8 cellular contexts compared by ENCODE assay signal in the genomic region with DNA sequence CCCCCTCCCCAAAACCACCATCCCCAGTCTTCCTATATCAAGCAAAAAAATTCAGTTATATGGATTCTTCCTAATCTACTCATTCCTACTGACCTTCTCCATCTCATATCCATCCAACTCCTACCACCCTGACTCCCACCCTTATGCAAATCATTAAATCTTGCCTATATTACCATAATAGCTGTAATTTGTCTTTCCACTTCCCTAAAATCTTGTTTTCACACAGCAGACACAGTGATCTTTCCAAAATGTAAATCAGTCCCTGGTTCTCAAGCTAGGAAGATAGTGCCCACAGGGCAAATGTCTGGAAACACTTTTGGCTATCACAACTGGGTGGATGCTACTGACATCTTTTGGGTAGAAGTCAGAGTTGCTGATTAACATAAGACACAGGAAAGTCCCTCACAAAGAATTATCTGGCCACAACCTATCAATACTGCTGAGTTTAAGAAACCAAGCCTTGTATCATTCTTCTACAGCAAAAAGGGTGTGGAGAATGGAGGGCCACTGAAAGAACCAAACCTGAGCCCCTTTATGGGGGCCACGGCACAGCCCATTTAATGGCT. TPM values are rescaled to one million over a fixed set of nuclear protein-coding genes. Genes with fewer than 3 reads are reported as not detected.
DNase-seq lines count a peak whose midpoint lies in the region; ATAC-seq and TF ChIP-seq lines count a peak whose summit lies in the region.

No MANE protein-coding gene starts in this region.

- peaks cover 55% of the 10 kb centered on the region for H3K79me2 ChIP-seq in DND-41 (ENCODE audit: insufficient read depth, low read length)

- no peak for ATAC-seq in DND-41 (ENCODE audit: insufficient read depth, low read depth)
- ATAC-seq in naive thymus-derived CD8-positive, alpha-beta T cell = no peak

- H3K27me3 ChIP-seq in DND-41 (ENCODE audit: insufficient read depth, low read length, poor library complexity) = no peaks in the 10 kb centered on the region

- H3K27me3 Mint-ChIP-seq in IgD-negative memory B cell = no peaks in the 10 kb centered on the region
- H3K27me3 Mint-ChIP-seq in naive thymus-derived CD8-positive, alpha-beta T cell = no peaks in the 10 kb centered on the region

- peak overlapping the region; percentile 98 for H3K27ac ChIP-seq in DND-41 (ENCODE audit: low read length)
- H3K27ac ChIP-seq in RWPE1 = no peak overlapping the region

- H3K4me3 ChIP-seq in DND-41 (ENCODE audit: low read depth in 1 of 2, low read length in 2 of 2) (peak overlapping the region; percentile 84 to 93; a peak in 3 of 4 replicates), cardiac fibroblast (replicated peaks in 1 of 2; ENCODE audit: low read depth in 2 of 2, low read length in 2 of 2) (peak overlapping the region; percentile 81 to 86)

- H3K27ac Mint-ChIP-seq in IgD-negative memory B cell = peak overlapping the region in 2 of 3 donors; percentile 93 to 98
- H3K27ac Mint-ChIP-seq in naive thymus-derived CD8-positive, alpha-beta T cell = peak overlapping the region; percentile 82 to 97 (median 96)

- H3K9me3 Mint-ChIP-seq in IgD-negative memory B cell = no peaks in the 10 kb centered on the region
- no peaks in the 10 kb centered on the region for H3K9me3 Mint-ChIP-seq in naive thymus-derived CD8-positive, alpha-beta T cell

- H4K20me1 ChIP-seq in DND-41 (ENCODE audit: insufficient read depth, low read length) = 0 out of 2 replicates have a peak, but pooled peaks cover 2% of the 10 kb centered on the region

- peaks cover 42% of the 10 kb centered on the region for H3K4me1 ChIP-seq in DND-41 (ENCODE audit: insufficient read depth, low read length)

- DNase-seq in DND-41 (no peak), cardiac fibroblast (ENCODE audit: low read depth in 2 of 2) (no peak), NCI-H1092 treated with DMSO at 0.1 percent for 48 hours (lab: John Stamatoyannopoulos, UW) (no peak), DMS 273 (lab: John Stamatoyannopoulos, UW; ENCODE audit: unreplicated experiment) (no peak), RWPE1 (ENCODE audit: low spot score) (no peak), SW 1271 (lab: John Stamatoyannopoulos, UW) (no peak)
- DNase-seq in naive thymus-derived CD8-positive, alpha-beta T cell = no peak

- peak overlapping the region; percentile 96 for H3K9ac ChIP-seq in DND-41 (ENCODE audit: low read depth, low read length)

- peaks cover 36 to 47% (median 38%) of the 10 kb centered on the region in 3 donors for H3K4me1 Mint-ChIP-seq in IgD-negative memory B cell
- peaks cover 42 to 54% (median 48%) of the 10 kb centered on the region in 4 donors for H3K4me1 Mint-ChIP-seq in naive thymus-derived CD8-positive, alpha-beta T cell

- no peak overlapping the region for H2AFZ ChIP-seq in DND-41 (ENCODE audit: low read depth, low read length)

- H3K36me3 Mint-ChIP-seq in IgD-negative memory B cell = peaks cover 1% of the 10 kb centered on the region
- peaks cover 0 to 28% (median 7%) of the 10 kb centered on the region in 3 donors for H3K36me3 Mint-ChIP-seq in naive thymus-derived CD8-positive, alpha-beta T cell

- H3K9me3 ChIP-seq in DND-41 (ENCODE audit: insufficient read depth, low read length, severe bottlenecking) = no peaks in the 10 kb centered on the region

- TF ChIP-seq CTCF in DND-41 (IDR thresholded peaks at IDR 0.05; ENCODE audit: borderline replicate concordance, extremely low read depth, low read length, poor library complexity, severe bottlenecking) = no peak
- no peak for TF ChIP-seq CTCF in cardiac fibroblast (IDR thresholded peaks at IDR 0.05; ENCODE audit: low read depth, low read length)
- TF ChIP-seq CTCF in RWPE1 (conservative IDR thresholded peaks at IDR 0.05; ENCODE audit: low read depth) = no peak

- CTCF ChIA-PET in RWPE1 (lab: Yijun Ruan, JAX) = no interaction called here

- POLR2A ChIA-PET in naive thymus-derived CD8-positive, alpha-beta T cell (lab: Charles Lee) = interaction anchor here (0.6 to 1.4 kb wide), 2 partner anchors 10 to 115 kb away, joined by 3 to 4 read pairs; no protein-coding TSS in a partner anchor
- POLR2A ChIA-PET in RWPE1 (lab: Yijun Ruan, JAX; ENCODE audit: low non-redundant PET) = interaction anchor here (0.7 kb wide), 1 partner anchor 16 kb away, joined by 5 read pairs; no protein-coding TSS in a partner anchor

- peaks cover 53% of the 10 kb centered on the region for H3K36me3 ChIP-seq in DND-41 (ENCODE audit: insufficient read depth, low read length)

- peak overlapping the region; percentile 92 to 98 (median 96) for H3K4me3 Mint-ChIP-seq in IgD-negative memory B cell
- peak overlapping the region; percentile 83 to 97 (median 92) for H3K4me3 Mint-ChIP-seq in naive thymus-derived CD8-positive, alpha-beta T cell

- H3K4me2 ChIP-seq in DND-41 (ENCODE audit: insufficient read depth, low read length) = peak overlapping the region; percentile 68

RNA-seq across cellular contexts. Expression of a gene that starts 1.4 kb away (rescaled TPM):
- 31.8 TPM for polyA plus RNA-seq in IgD-negative memory B cell
- total RNA-seq in naive thymus-derived CD8-positive, alpha-beta T cell = 10 to 100 TPM; 27.8 to 28.3 TPM
- 10 to 100 TPM; 26.7 to 37.5 (median 37.1) TPM for polyA plus RNA-seq in naive thymus-derived CD8-positive, alpha-beta T cell

RNA-seq across cellular contexts. Expression of a gene that starts 8.4 kb away (rescaled TPM):
- 32.9 TPM for polyA plus RNA-seq in IgD-negative memory B cell
- total RNA-seq in naive thymus-derived CD8-positive, alpha-beta T cell = 10 to 100 TPM; 24.5 to 27.3 TPM
- 10 to 100 TPM; 50.4 to 79.6 (median 71.5) TPM for polyA plus RNA-seq in naive thymus-derived CD8-positive, alpha-beta T cell

RNA-seq across cellular contexts. Expression of a gene that starts 8.6 kb away (rescaled TPM):
- polyA plus RNA-seq in IgD-negative memory B cell = 4.4 TPM
- total RNA-seq in naive thymus-derived CD8-positive, alpha-beta T cell = 10 to 100 TPM; 75.6 to 77.5 TPM
- 1 to 10 TPM; 2.5 to 4.6 (median 3.7) TPM for polyA plus RNA-seq in naive thymus-derived CD8-positive, alpha-beta T cell

RNA-seq across cellular contexts. Expression of a gene that starts 8.8 kb away (rescaled TPM):
- 79.8 TPM for polyA plus RNA-seq in IgD-negative memory B cell
- 10 to 100 TPM; 53.6 to 58.3 TPM for total RNA-seq in naive thymus-derived CD8-positive, alpha-beta T cell
- 100 to 1,000 TPM in 2 of 3 donors, 10 to 100 TPM in 1; 92.8 to 142 (median 113) TPM for polyA plus RNA-seq in naive thymus-derived CD8-positive, alpha-beta T cell
